ENCODE assay signal across 1 cellular context in the genomic region with DNA sequence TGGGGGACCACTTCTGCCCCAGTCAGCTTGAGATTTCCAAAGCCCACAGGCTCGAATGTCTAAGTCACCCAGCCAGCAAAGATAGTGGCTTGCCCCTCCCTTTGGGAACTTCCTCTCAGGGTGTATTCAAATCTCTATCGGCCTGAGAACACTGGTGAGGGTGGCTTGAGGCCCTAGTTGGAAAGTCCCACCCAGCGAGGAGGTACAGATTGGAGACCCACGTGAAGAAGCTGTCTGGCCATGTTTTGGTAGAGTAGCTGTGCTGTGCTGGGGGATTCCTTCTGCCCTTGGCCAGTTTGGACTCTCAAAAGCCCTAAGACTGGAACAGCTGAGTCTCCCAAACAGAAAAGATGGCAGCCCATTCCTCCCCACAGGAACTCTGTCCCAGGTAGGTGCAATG.
A peak's percentile ranks its signal among the peaks of the same experiment; 100 is the strongest.
TF ChIP-seq lines count a peak whose summit lies in the region.

No MANE protein-coding gene starts in this region.

TF ChIP-seq in GM12878, 131 proteins besides CTCF, POLR2A, EP300 and RAD21 (continued from another document and continues in another):
- TF ChIP-seq, protein P1, sequence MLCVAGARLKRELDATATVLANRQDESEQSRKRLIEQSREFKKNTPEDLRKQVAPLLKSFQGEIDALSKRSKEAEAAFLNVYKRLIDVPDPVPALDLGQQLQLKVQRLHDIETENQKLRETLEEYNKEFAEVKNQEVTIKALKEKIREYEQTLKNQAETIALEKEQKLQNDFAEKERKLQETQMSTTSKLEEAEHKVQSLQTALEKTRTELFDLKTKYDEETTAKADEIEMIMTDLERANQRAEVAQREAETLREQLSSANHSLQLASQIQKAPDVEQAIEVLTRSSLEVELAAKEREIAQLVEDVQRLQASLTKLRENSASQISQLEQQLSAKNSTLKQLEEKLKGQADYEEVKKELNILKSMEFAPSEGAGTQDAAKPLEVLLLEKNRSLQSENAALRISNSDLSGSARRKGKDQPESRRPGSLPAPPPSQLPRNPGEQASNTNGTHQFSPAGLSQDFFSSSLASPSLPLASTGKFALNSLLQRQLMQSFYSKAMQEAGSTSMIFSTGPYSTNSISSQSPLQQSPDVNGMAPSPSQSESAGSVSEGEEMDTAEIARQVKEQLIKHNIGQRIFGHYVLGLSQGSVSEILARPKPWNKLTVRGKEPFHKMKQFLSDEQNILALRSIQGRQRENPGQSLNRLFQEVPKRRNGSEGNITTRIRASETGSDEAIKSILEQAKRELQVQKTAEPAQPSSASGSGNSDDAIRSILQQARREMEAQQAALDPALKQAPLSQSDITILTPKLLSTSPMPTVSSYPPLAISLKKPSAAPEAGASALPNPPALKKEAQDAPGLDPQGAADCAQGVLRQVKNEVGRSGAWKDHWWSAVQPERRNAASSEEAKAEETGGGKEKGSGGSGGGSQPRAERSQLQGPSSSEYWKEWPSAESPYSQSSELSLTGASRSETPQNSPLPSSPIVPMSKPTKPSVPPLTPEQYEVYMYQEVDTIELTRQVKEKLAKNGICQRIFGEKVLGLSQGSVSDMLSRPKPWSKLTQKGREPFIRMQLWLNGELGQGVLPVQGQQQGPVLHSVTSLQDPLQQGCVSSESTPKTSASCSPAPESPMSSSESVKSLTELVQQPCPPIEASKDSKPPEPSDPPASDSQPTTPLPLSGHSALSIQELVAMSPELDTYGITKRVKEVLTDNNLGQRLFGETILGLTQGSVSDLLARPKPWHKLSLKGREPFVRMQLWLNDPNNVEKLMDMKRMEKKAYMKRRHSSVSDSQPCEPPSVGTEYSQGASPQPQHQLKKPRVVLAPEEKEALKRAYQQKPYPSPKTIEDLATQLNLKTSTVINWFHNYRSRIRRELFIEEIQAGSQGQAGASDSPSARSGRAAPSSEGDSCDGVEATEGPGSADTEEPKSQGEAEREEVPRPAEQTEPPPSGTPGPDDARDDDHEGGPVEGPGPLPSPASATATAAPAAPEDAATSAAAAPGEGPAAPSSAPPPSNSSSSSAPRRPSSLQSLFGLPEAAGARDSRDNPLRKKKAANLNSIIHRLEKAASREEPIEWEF (IDR thresholded peaks at IDR 0.05; ENCODE audit: insufficient replicate concordance, low read depth, low read length), result no peak
- TF ChIP-seq FOXM1 (IDR thresholded peaks at IDR 0.05; ENCODE audit: low read depth, low read length) (no peak), IKZF1 (conservative IDR thresholded peaks at IDR 0.05) (peak; percentile 43; the same call in 1 of the 2 replicates), CHD2 (IDR thresholded peaks at IDR 0.05; ENCODE audit: borderline replicate concordance, low read depth, low read length) (no peak), ZNF274 (IDR thresholded peaks at IDR 0.05; ENCODE audit: insufficient read depth, insufficient read length) (no peak), MEF2B (IDR thresholded peaks at IDR 0.05; ENCODE audit: partially characterized antibody, poor library complexity, severe bottlenecking) (no peak), JUNB (IDR thresholded peaks at IDR 0.05) (no peak), MYB (IDR thresholded peaks at IDR 0.05; ENCODE audit: borderline replicate concordance, low read depth, low read length) (no peak), POLR2AphosphoS5 (IDR thresholded peaks at IDR 0.05; ENCODE audit: low read length) (peak; percentile 40; the same call in 1 of the 2 replicates), SMC3 (IDR thresholded peaks at IDR 0.05; ENCODE audit: borderline replicate concordance, low read length) (no peak), MTA3 (IDR thresholded peaks at IDR 0.05; ENCODE audit: borderline replicate concordance, low read length) (no peak), IKZF2 (IDR thresholded peaks at IDR 0.05) (peak in 1 of 2 experiments; percentile 26; a peak in 1 of 4 replicates), MTA2 (IDR thresholded peaks at IDR 0.05; ENCODE audit: low read depth) (no peak), SUPT20H (IDR thresholded peaks at IDR 0.05; ENCODE audit: borderline replicate concordance, control insufficient read depth, low read depth, low read length) (no peak), SUZ12 (IDR thresholded peaks at IDR 0.05; ENCODE audit: unreplicated experiment) (no peak), ZNF384 (IDR thresholded peaks at IDR 0.05; ENCODE audit: borderline replicate concordance, low read depth, low read length) (no peak), ZZZ3 (IDR thresholded peaks at IDR 0.05; ENCODE audit: control insufficient read depth, insufficient read length, low read depth) (no peak), GATAD2B (conservative IDR thresholded peaks at IDR 0.05; ENCODE audit: low read depth) (no peak), ZNF217 (IDR thresholded peaks at IDR 0.05) (no peak), PAX8 (IDR thresholded peaks at IDR 0.05) (no peak), HCFC1 (IDR thresholded peaks at IDR 0.05; ENCODE audit: low read length) (no peak), TAF1 (IDR thresholded peaks at IDR 0.05; ENCODE audit: borderline replicate concordance, low read depth, low read length) (no peak), NFYA (IDR thresholded peaks at IDR 0.05; ENCODE audit: borderline replicate concordance, low read depth, low read length) (no peak), CBFB (IDR thresholded peaks at IDR 0.05; ENCODE audit: low read depth) (no peak), TCF7 (IDR thresholded peaks at IDR 0.05; ENCODE audit: borderline replicate concordance) (no peak), RB1 (IDR thresholded peaks at IDR 0.05; ENCODE audit: borderline replicate concordance) (no peak), ETV6 (conservative IDR thresholded peaks at IDR 0.05 in 1 of 2, IDR thresholded peaks at IDR 0.05 in 1 of 2; ENCODE audit: borderline replicate concordance in 1 of 2, low read depth in 1 of 2) (no peak), RCOR1 (conservative IDR thresholded peaks at IDR 0.05; ENCODE audit: low read depth, low read length) (no peak), ZSCAN29 (IDR thresholded peaks at IDR 0.05) (no peak), NR2C2 (IDR thresholded peaks at IDR 0.05; ENCODE audit: borderline replicate concordance, control insufficient read depth, insufficient read length, low read depth) (no peak)
- TF ChIP-seq, protein P2, sequence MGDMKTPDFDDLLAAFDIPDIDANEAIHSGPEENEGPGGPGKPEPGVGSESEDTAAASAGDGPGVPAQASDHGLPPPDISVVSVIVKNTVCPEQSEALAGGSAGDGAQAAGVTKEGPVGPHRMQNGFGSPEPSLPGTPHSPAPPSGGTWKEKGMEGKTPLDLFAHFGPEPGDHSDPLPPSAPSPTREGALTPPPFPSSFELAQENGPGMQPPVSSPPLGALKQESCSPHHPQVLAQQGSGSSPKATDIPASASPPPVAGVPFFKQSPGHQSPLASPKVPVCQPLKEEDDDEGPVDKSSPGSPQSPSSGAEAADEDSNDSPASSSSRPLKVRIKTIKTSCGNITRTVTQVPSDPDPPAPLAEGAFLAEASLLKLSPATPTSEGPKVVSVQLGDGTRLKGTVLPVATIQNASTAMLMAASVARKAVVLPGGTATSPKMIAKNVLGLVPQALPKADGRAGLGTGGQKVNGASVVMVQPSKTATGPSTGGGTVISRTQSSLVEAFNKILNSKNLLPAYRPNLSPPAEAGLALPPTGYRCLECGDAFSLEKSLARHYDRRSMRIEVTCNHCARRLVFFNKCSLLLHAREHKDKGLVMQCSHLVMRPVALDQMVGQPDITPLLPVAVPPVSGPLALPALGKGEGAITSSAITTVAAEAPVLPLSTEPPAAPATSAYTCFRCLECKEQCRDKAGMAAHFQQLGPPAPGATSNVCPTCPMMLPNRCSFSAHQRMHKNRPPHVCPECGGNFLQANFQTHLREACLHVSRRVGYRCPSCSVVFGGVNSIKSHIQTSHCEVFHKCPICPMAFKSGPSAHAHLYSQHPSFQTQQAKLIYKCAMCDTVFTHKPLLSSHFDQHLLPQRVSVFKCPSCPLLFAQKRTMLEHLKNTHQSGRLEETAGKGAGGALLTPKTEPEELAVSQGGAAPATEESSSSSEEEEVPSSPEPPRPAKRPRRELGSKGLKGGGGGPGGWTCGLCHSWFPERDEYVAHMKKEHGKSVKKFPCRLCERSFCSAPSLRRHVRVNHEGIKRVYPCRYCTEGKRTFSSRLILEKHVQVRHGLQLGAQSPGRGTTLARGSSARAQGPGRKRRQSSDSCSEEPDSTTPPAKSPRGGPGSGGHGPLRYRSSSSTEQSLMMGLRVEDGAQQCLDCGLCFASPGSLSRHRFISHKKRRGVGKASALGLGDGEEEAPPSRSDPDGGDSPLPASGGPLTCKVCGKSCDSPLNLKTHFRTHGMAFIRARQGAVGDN (IDR thresholded peaks at IDR 0.05), result 0 out of 2 replicates have a peak, but pooled peaks have one; percentile 53
- TF ChIP-seq, protein P3, sequence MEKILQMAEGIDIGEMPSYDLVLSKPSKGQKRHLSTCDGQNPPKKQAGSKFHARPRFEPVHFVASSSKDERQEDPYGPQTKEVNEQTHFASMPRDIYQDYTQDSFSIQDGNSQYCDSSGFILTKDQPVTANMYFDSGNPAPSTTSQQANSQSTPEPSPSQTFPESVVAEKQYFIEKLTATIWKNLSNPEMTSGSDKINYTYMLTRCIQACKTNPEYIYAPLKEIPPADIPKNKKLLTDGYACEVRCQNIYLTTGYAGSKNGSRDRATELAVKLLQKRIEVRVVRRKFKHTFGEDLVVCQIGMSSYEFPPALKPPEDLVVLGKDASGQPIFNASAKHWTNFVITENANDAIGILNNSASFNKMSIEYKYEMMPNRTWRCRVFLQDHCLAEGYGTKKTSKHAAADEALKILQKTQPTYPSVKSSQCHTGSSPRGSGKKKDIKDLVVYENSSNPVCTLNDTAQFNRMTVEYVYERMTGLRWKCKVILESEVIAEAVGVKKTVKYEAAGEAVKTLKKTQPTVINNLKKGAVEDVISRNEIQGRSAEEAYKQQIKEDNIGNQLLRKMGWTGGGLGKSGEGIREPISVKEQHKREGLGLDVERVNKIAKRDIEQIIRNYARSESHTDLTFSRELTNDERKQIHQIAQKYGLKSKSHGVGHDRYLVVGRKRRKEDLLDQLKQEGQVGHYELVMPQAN (conservative IDR thresholded peaks at IDR 0.05), result no peak
- TF ChIP-seq, protein P4, sequence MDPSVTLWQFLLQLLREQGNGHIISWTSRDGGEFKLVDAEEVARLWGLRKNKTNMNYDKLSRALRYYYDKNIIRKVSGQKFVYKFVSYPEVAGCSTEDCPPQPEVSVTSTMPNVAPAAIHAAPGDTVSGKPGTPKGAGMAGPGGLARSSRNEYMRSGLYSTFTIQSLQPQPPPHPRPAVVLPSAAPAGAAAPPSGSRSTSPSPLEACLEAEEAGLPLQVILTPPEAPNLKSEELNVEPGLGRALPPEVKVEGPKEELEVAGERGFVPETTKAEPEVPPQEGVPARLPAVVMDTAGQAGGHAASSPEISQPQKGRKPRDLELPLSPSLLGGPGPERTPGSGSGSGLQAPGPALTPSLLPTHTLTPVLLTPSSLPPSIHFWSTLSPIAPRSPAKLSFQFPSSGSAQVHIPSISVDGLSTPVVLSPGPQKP (IDR thresholded peaks at IDR 0.05; ENCODE audit: low read depth, low read length), result no peak
- TF ChIP-seq, protein P5, sequence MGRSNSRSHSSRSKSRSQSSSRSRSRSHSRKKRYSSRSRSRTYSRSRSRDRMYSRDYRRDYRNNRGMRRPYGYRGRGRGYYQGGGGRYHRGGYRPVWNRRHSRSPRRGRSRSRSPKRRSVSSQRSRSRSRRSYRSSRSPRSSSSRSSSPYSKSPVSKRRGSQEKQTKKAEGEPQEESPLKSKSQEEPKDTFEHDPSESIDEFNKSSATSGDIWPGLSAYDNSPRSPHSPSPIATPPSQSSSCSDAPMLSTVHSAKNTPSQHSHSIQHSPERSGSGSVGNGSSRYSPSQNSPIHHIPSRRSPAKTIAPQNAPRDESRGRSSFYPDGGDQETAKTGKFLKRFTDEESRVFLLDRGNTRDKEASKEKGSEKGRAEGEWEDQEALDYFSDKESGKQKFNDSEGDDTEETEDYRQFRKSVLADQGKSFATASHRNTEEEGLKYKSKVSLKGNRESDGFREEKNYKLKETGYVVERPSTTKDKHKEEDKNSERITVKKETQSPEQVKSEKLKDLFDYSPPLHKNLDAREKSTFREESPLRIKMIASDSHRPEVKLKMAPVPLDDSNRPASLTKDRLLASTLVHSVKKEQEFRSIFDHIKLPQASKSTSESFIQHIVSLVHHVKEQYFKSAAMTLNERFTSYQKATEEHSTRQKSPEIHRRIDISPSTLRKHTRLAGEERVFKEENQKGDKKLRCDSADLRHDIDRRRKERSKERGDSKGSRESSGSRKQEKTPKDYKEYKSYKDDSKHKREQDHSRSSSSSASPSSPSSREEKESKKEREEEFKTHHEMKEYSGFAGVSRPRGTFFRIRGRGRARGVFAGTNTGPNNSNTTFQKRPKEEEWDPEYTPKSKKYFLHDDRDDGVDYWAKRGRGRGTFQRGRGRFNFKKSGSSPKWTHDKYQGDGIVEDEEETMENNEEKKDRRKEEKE (IDR thresholded peaks at IDR 0.05), result no peak
- TF ChIP-seq, protein P6, sequence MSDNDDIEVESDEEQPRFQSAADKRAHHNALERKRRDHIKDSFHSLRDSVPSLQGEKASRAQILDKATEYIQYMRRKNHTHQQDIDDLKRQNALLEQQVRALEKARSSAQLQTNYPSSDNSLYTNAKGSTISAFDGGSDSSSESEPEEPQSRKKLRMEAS (IDR thresholded peaks at IDR 0.05; ENCODE audit: low read depth, low read length), result peak; percentile 28; the same call in 1 of the 2 replicates
- TF ChIP-seq, protein P7, sequence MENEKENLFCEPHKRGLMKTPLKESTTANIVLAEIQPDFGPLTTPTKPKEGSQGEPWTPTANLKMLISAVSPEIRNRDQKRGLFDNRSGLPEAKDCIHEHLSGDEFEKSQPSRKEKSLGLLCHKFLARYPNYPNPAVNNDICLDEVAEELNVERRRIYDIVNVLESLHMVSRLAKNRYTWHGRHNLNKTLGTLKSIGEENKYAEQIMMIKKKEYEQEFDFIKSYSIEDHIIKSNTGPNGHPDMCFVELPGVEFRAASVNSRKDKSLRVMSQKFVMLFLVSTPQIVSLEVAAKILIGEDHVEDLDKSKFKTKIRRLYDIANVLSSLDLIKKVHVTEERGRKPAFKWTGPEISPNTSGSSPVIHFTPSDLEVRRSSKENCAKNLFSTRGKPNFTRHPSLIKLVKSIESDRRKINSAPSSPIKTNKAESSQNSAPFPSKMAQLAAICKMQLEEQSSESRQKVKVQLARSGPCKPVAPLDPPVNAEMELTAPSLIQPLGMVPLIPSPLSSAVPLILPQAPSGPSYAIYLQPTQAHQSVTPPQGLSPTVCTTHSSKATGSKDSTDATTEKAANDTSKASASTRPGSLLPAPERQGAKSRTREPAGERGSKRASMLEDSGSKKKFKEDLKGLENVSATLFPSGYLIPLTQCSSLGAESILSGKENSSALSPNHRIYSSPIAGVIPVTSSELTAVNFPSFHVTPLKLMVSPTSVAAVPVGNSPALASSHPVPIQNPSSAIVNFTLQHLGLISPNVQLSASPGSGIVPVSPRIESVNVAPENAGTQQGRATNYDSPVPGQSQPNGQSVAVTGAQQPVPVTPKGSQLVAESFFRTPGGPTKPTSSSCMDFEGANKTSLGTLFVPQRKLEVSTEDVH (IDR thresholded peaks at IDR 0.05; ENCODE audit: low read depth, partially characterized antibody), result no peak
